In genomic region chr20:46872315-46873211, GRCh38 we compare ENCODE assay signal across 12 cellular contexts. TPM values are rescaled to one million over a fixed set of nuclear protein-coding genes. Genes with fewer than 3 reads are reported as not detected.
DNase-seq lines count a peak whose midpoint lies in the region; ATAC-seq, FAIRE-seq and TF ChIP-seq lines count a peak whose summit lies in the region.
"Had no signal": no experiment of that assay in that cellular context is flagged by ENCODE, and none has a peak within 500 bp of the region (broad histone marks: within the 10 kb centered on the region; RNA-seq: fewer than 3 reads in every experiment).

No MANE protein-coding gene starts in this region.

- peaks cover 16% of the 10 kb centered on the region for H3K27me3 Mint-ChIP-seq in CD8-positive, alpha-beta T cell (ENCODE audit: low read depth)

- peak overlapping the region; percentile 25; the same call in 1 of the 2 replicates for H2AFZ ChIP-seq in KMS-11 (ENCODE audit: low read depth)
- H2AFZ ChIP-seq in GM12878 (ENCODE audit: control insufficient read depth, low read depth, low read length), result no peak overlapping the region
- peak overlapping the region; percentile 3 for H2AFZ ChIP-seq in neuron (ENCODE audit: low read depth, low read length)

- CTCF ChIA-PET in GM12878 (lab: Yijun Ruan, JAX), result no interaction called here
- CTCF ChIA-PET in CD8-positive, alpha-beta T cell (lab: Charles Lee), result no interaction called here

- no peak for FAIRE-seq in GM12878 (lab: Jason Lieb, UNC)

- ATAC-seq in GM12878 (no peak), GM19395 (IDR thresholded peaks at IDR 0.05; ENCODE audit: unreplicated experiment) (no peak), GM21723 (IDR thresholded peaks at IDR 0.05; ENCODE audit: unreplicated experiment) (no peak)
- ATAC-seq in CD8-positive, alpha-beta T cell, result no peak
- ATAC-seq: gastrocnemius medialis had no signal

- H3K36me3 ChIP-seq in KMS-11 (ENCODE audit: insufficient read depth) (no peaks in the 10 kb centered on the region), GM12878 (ENCODE audit: control insufficient read depth in 2 of 2, insufficient read depth in 2 of 2, low read length in 1 of 2) (no peaks in the 10 kb centered on the region), neuron (ENCODE audit: insufficient read depth, low read length) (no peaks in the 10 kb centered on the region)
- H3K36me3 ChIP-seq in CD8-positive, alpha-beta T cell (ENCODE audit: insufficient read depth, low read length), result no peaks in the 10 kb centered on the region
- H3K36me3 ChIP-seq: gastrocnemius medialis, sigmoid colon had no signal

- H3K27ac Mint-ChIP-seq in CD8-positive, alpha-beta T cell, result no peak overlapping the region

- 55% methylated on average over 13 of the region's 13 CpGs for WGBS in GM12878 (ENCODE audit: insufficient coverage, insufficient replicate concordance, low lambda C conversion rate, missing lambda C conversion rate)

- peaks cover 3% of the 10 kb centered on the region for H3K9me3 Mint-ChIP-seq in CD8-positive, alpha-beta T cell

- H3K9ac ChIP-seq in KMS-11 (no peak overlapping the region), GM12878 (ENCODE audit: control insufficient read depth, insufficient read depth, low read length) (no peak overlapping the region)

- no peak for TF ChIP-seq RAD21 in GM12878 (IDR thresholded peaks at IDR 0.05; ENCODE audit: insufficient read depth, low read depth, low read length)

- in situ Hi-C loops in GM12878 (cut with MboI), result no loop called here

- POLR2A ChIA-PET in GM12878 (lab: Charles Lee), result no interaction called here
- POLR2A ChIA-PET in CD8-positive, alpha-beta T cell (lab: Charles Lee), result no interaction called here

- TF ChIP-seq EP300 in GM12878 (IDR thresholded peaks at IDR 0.05; ENCODE audit: borderline replicate concordance in 1 of 2, control insufficient read depth in 1 of 2, low read depth in 2 of 2, low read length in 2 of 2), result no peak

- H3K4me3 ChIP-seq in KMS-11 (IDR thresholded peaks at IDR 0.05; ENCODE audit: insufficient read depth, low read depth, low read length) (no peak overlapping the region), GM12878 (no peak overlapping the region), neuron (ENCODE audit: low read length) (no peak overlapping the region)
- H3K4me3 ChIP-seq in CD8-positive, alpha-beta T cell (ENCODE audit: low read depth, low read length), result no peak overlapping the region
- H3K4me3 ChIP-seq: gastrocnemius medialis, sigmoid colon had no signal

- no peaks in the 10 kb centered on the region for H3K36me3 Mint-ChIP-seq in CD8-positive, alpha-beta T cell

- no peaks in the 10 kb centered on the region for H3K9me3 ChIP-seq in GM12878 (replicated peaks; ENCODE audit: control insufficient read depth, insufficient read depth, low read length)
- no peaks in the 10 kb centered on the region for H3K9me3 ChIP-seq in neuron (ENCODE audit: low read length)
- no peaks in the 10 kb centered on the region for H3K9me3 ChIP-seq in CD8-positive, alpha-beta T cell (ENCODE audit: low read length)
- H3K9me3 ChIP-seq: gastrocnemius medialis had no signal

- H3K4me3 Mint-ChIP-seq in CD8-positive, alpha-beta T cell, result no peak overlapping the region

- no TSS peak for BruUV-seq in GM12878 (replicated peaks; lab: Mats Ljungman, UMichigan)

- TF ChIP-seq CTCF in KMS-11 (conservative IDR thresholded peaks at IDR 0.05; ENCODE audit: low read depth, low read length) (no peak), GM12878 (IDR thresholded peaks at IDR 0.05 in 2 of 3, conservative IDR thresholded peaks at IDR 0.05 in 1 of 3; ENCODE audit: control insufficient read depth in 2 of 3, extremely low read depth in 1 of 3, insufficient read depth in 1 of 3, low read depth in 3 of 3, low read length in 3 of 3) (no peak)
- no peak for TF ChIP-seq CTCF in CD8-positive, alpha-beta T cell (IDR thresholded peaks at IDR 0.05)

- intact Hi-C loops in GM12878 (cut with micrococcal nuclease; ENCODE audit: unreplicated experiment), result no loop called here
- intact Hi-C loops in CD8-positive, alpha-beta T cell (cut with DNase I, micrococcal nuclease), result no loop called here

- peak; percentile 6 for DNase-seq in NCI-H345 (lab: John Stamatoyannopoulos, UW)
- no peak for DNase-seq in NCI-H345 treated with DMSO at 0.1 percent for 48 hours (lab: John Stamatoyannopoulos, UW; ENCODE audit: unreplicated experiment)
- DNase-seq in GM12878 (ENCODE audit: low read depth, low spot score), result no peak
- DNase-seq in CD8-positive, alpha-beta T cell, result no peak
- DNase-seq: gastrocnemius medialis, mammary epithelial cell, sigmoid colon had no signal

- no peaks in the 10 kb centered on the region for H4K20me1 ChIP-seq in KMS-11 (ENCODE audit: insufficient read depth)
- no peaks in the 10 kb centered on the region for H4K20me1 ChIP-seq in GM12878 (ENCODE audit: control insufficient read depth, insufficient read depth)

- RAD21 ChIA-PET in GM12878 (lab: Charles Lee; ENCODE audit: unreplicated experiment), result no interaction called here

- SMC1A ChIA-PET in GM12878 (lab: Charles Lee; ENCODE audit: uncharacterized antibody, unreplicated experiment), result no interaction called here

- H3K4me1 Mint-ChIP-seq in CD8-positive, alpha-beta T cell (ENCODE audit: low read depth), result no peaks in the 10 kb centered on the region

- TF ChIP-seq POLR2A in GM12878 (IDR thresholded peaks at IDR 0.05; ENCODE audit: low read depth, low read length), result no peak

- H3K4me2 ChIP-seq in KMS-11 (no peak overlapping the region; the same call in 1 of the 2 replicates), GM12878 (ENCODE audit: control insufficient read depth, insufficient read depth) (no peak overlapping the region)

- H3K27me3 ChIP-seq in KMS-11 (ENCODE audit: insufficient read depth, low read depth), result no peaks in the 10 kb centered on the region
- no peaks in the 10 kb centered on the region for H3K27me3 ChIP-seq in GM12878 (replicated peaks in 1 of 2; ENCODE audit: control insufficient read depth in 2 of 2, insufficient read depth in 2 of 2, low read length in 1 of 2)
- H3K27me3 ChIP-seq in neuron (ENCODE audit: insufficient read depth, low read length), result no peaks in the 10 kb centered on the region
- H3K27me3 ChIP-seq in CD8-positive, alpha-beta T cell (ENCODE audit: insufficient read depth, low read length), result no peaks in the 10 kb centered on the region
- H3K27me3 ChIP-seq: sigmoid colon had no signal

- H3K4me1 ChIP-seq in KMS-11 (ENCODE audit: low read depth, poor library complexity, severe bottlenecking), result peaks cover 6% of the 10 kb centered on the region
- H3K4me1 ChIP-seq in GM12878 (ENCODE audit: control insufficient read depth, insufficient read depth, low read length), result no peaks in the 10 kb centered on the region
- no peaks in the 10 kb centered on the region for H3K4me1 ChIP-seq in neuron (ENCODE audit: insufficient read depth, low read length)
- H3K4me1 ChIP-seq in CD8-positive, alpha-beta T cell (ENCODE audit: insufficient read depth, low read length), result no peaks in the 10 kb centered on the region
- H3K4me1 ChIP-seq: gastrocnemius medialis, sigmoid colon had no signal

- H3K27ac ChIP-seq in KMS-11 (no peak overlapping the region), GM12878 (ENCODE audit: control insufficient read depth, insufficient read depth) (no peak overlapping the region)
- no peak overlapping the region for H3K27ac ChIP-seq in CD8-positive, alpha-beta T cell (ENCODE audit: low read depth, low read length)
- H3K27ac ChIP-seq: gastrocnemius medialis, sigmoid colon had no signal

- H3K79me2 ChIP-seq in KMS-11 (ENCODE audit: insufficient read depth, low read depth) (no peaks in the 10 kb centered on the region), GM12878 (ENCODE audit: control insufficient read depth, insufficient read depth, low read length) (no peaks in the 10 kb centered on the region)

TF ChIP-seq in GM12878, 131 proteins besides CTCF, POLR2A, EP300 and RAD21 (continues in another document):
- TF ChIP-seq IRF4 (IDR thresholded peaks at IDR 0.05; ENCODE audit: low read depth, low read length), result no peak
- no peak for TF ChIP-seq CBX5 (IDR thresholded peaks at IDR 0.05; ENCODE audit: low read depth)
- TF ChIP-seq SMAD1 (IDR thresholded peaks at IDR 0.05; ENCODE audit: low read depth, partially characterized antibody), result no peak
- TF ChIP-seq NR2C2 (IDR thresholded peaks at IDR 0.05; ENCODE audit: borderline replicate concordance, control insufficient read depth, insufficient read length, low read depth), result no peak
- TF ChIP-seq RB1 (IDR thresholded peaks at IDR 0.05; ENCODE audit: borderline replicate concordance), result no peak

RNA-seq across cellular contexts. Expression of gene EYA2, which starts 22.1 kb away (rescaled TPM):
- total RNA-seq in GM12878 (2013; cell fraction: nucleolus; rRNA removed), result 27.9 and 29.4 TPM in 2 replicates
- not detected in 2 replicates for total RNA-seq in GM12878 (2014; rRNA removed)
- total RNA-seq in GM12878 (2014; rRNA removed; fragmentation: Illumina TruSeq; extraction: Trizol), result not detected in 2 replicates
- total RNA-seq in GM12878 (2021), result not detected in 2 replicates
- polyA plus RNA-seq in GM12878 (2011; ENCODE audit: low read depth), result 0.35 TPM
- polyA plus RNA-seq in GM12878 (2011; rRNA removed), result 0.20 and 0.40 TPM in 2 replicates
- polyA plus RNA-seq in GM12878 (2011; cell fraction: cytosol; rRNA removed), result 0.45 and 0.58 TPM in 2 replicates
- 0.41 and 0.52 TPM in 2 replicates for polyA plus RNA-seq in GM12878 (2011; cell fraction: nucleus; rRNA removed)
- polyA plus RNA-seq in GM12878 (2012), result 0.50 and 0.69 TPM in 2 replicates
- not detected in 2 replicates for polyA plus RNA-seq in GM12878 (2014; fragmentation: Illumina TruSeq; extraction: Trizol)
- not detected for polyA plus RNA-seq in GM12878 (2014; fragmentation: Nextera tagmentation; extraction: Ambion mirVana)
- not detected in 2 replicates for polyA plus RNA-seq in GM12878 (2014; rRNA removed)
- not detected for polyA plus RNA-seq in GM12878 (2016; fragmentation: Nextera tagmentation; extraction: Ambion mirVana)
- 0.51 and 0.93 TPM in 2 replicates for polyA minus RNA-seq in GM12878 (2011; rRNA and poly(A)+ RNA removed)
- not detected in 2 replicates for polyA minus RNA-seq in GM12878 (2011; cell fraction: cytosol; rRNA and poly(A)+ RNA removed)
- polyA minus RNA-seq in GM12878 (2011; cell fraction: nucleus; rRNA and poly(A)+ RNA removed), result 0.24 TPM in 1 of 2 replicates, not detected in the other
- not detected for total RNA-seq in CD8-positive, alpha-beta T cell
- total RNA-seq: T-helper 1 cell treated with Interleukin-12 subunit alpha and Interleukin-12 subunit beta and Interleukin-4 antibody, amounts not matched to agents 30 ng/mL and 1 ng/mL, for 36 hours had no signal
